Comparison of ENCODE assay signal across 11 cellular contexts in genomic region chr2:152171733-152172132, GRCh38. TPM values are rescaled to one million over a fixed set of nuclear protein-coding genes. Genes with fewer than 3 reads are reported as not detected.
DNase-seq lines count a peak whose midpoint lies in the region; ATAC-seq and TF ChIP-seq lines count a peak whose summit lies in the region.
"Had no signal": no experiment of that assay in that cellular context is flagged by ENCODE, and none has a peak within 500 bp of the region (broad histone marks: within the 10 kb centered on the region; RNA-seq: fewer than 3 reads in every experiment).

No MANE protein-coding gene starts in this region.

- H3K4me3 Mint-ChIP-seq in memory B cell = no peak overlapping the region

- TF ChIP-seq CTCF in SK-N-SH (IDR thresholded peaks at IDR 0.05) (no peak), choroid plexus epithelial cell (conservative IDR thresholded peaks at IDR 0.05; ENCODE audit: low read depth, low read length) (no peak), upper lobe of left lung (IDR thresholded peaks at IDR 0.05) (no peak)

- H4K20me1 ChIP-seq in SK-N-SH (ENCODE audit: insufficient read depth) = peaks cover 31% of the 10 kb centered on the region

- ATAC-seq in SK-N-SH treated with all-trans-retinoic acid at 6 μM for 48 hours (no peak), memory B cell (ENCODE audit: low read depth) (no peak), upper lobe of left lung (ENCODE audit: low FRiP score in 2 of 2) (no peak), HG02938 (IDR thresholded peaks at IDR 0.05; ENCODE audit: unreplicated experiment) (no peak)

- no peaks in the 10 kb centered on the region for H3K27me3 Mint-ChIP-seq in memory B cell

- H3K9ac ChIP-seq in SK-N-SH = no peak overlapping the region
- H3K9ac ChIP-seq: parathyroid adenoma had no signal

- H3K9me2 ChIP-seq in SK-N-SH = no peaks in the 10 kb centered on the region

- no peaks in the 10 kb centered on the region for H3K9me3 ChIP-seq in SK-N-SH
- no peaks in the 10 kb centered on the region for H3K9me3 ChIP-seq in upper lobe of left lung

- no peak for DNase-seq in SK-N-SH
- peak; percentile 25 for DNase-seq in choroid plexus epithelial cell (ENCODE audit: low read depth)
- no peak for DNase-seq in memory B cell (ENCODE audit: low spot score in 2 of 2)
- DNase-seq in upper lobe of left lung = no peak
- DNase-seq in OCI-M1 (lab: John Stamatoyannopoulos, UW) = no peak
- DNase-seq in DMS53 treated with DMSO at 0.1 percent for 48 hours (lab: John Stamatoyannopoulos, UW; ENCODE audit: unreplicated experiment) = no peak
- DNase-seq: activated CD4-positive, CD25-positive, alpha-beta regulatory T cell; head of caudate nucleus had no signal

- peaks cover 9% of the 10 kb centered on the region for H3K36me3 Mint-ChIP-seq in memory B cell

- H3F3A ChIP-seq in SK-N-SH (replicated peaks; ENCODE audit: insufficient read depth) = peaks cover 18% of the 10 kb centered on the region

- POLR2A ChIA-PET in SK-N-SH (lab: Yijun Ruan, JAX) = no interaction called here

- H3K9me3 Mint-ChIP-seq in memory B cell = no peaks in the 10 kb centered on the region

- H3K27me3 ChIP-seq in SK-N-SH (ENCODE audit: insufficient read depth) (no peaks in the 10 kb centered on the region), upper lobe of left lung (no peaks in the 10 kb centered on the region)

- H3K27ac ChIP-seq in SK-N-SH (ENCODE audit: low read depth in 2 of 2, low read length in 1 of 2) = no peak overlapping the region; a peak in 1 of 4 replicates
- H3K27ac ChIP-seq in upper lobe of left lung = peak overlapping the region; percentile 60 to 75 (median 72)
- H3K27ac ChIP-seq: parathyroid adenoma had no signal

- H3K4me3 ChIP-seq in SK-N-SH (ENCODE audit: low read depth in 2 of 2, low read length in 1 of 2) (no peak overlapping the region), choroid plexus epithelial cell (ENCODE audit: low read depth, low read length) (no peak overlapping the region), upper lobe of left lung (no peak overlapping the region)

- H3K36me3 ChIP-seq in SK-N-SH (replicated peaks in 1 of 2; ENCODE audit: control insufficient read depth in 1 of 2, insufficient read depth in 2 of 2, low read length in 1 of 2) (no peaks in the 10 kb centered on the region), upper lobe of left lung (no peaks in the 10 kb centered on the region)

- 75% methylated on average over 3 of the region's 3 CpGs for WGBS in SK-N-SH (ENCODE audit: low lambda C conversion rate)
- WGBS in upper lobe of left lung, 2 donors = 19 to 22% methylated on average over 3 of the region's 3 CpGs

- TF ChIP-seq RAD21 in SK-N-SH (IDR thresholded peaks at IDR 0.05; ENCODE audit: low read length) = no peak

- CTCF ChIA-PET in SK-N-SH (lab: Yijun Ruan, JAX) = interaction anchor here (1.4 to 2.3 kb wide), 3 partner anchors 135 to 464 kb away, joined by 3 to 12 read pairs (median 4); no protein-coding TSS in a partner anchor

- H3K4me1 Mint-ChIP-seq in memory B cell = peaks cover 30% of the 10 kb centered on the region

- H2AFZ ChIP-seq in SK-N-SH (ENCODE audit: low read depth) = no peak overlapping the region
- H2AFZ ChIP-seq: parathyroid adenoma had no signal

- H3K4me2 ChIP-seq in SK-N-SH = peak overlapping the region; percentile 11; the same call in 1 of the 2 replicates

- peaks cover 82% of the 10 kb centered on the region for H3K79me2 ChIP-seq in SK-N-SH (ENCODE audit: insufficient read depth)

- peak overlapping the region; percentile 37 for H3K27ac Mint-ChIP-seq in memory B cell

- no peak for TF ChIP-seq POLR2A in upper lobe of left lung (IDR thresholded peaks at IDR 0.05)

- peaks cover 0 to 6% of the 10 kb centered on the region in 2 experiments; a peak in 2 of 4 replicates for H3K4me1 ChIP-seq in SK-N-SH (ENCODE audit: control insufficient read depth in 1 of 2, insufficient read depth in 2 of 2, low read depth in 1 of 2, low read length in 1 of 2)
- H3K4me1 ChIP-seq in upper lobe of left lung = peaks cover 33 to 65% (median 52%) of the 10 kb centered on the region in 4 donors

- TF ChIP-seq EP300 in SK-N-SH (IDR thresholded peaks at IDR 0.05; ENCODE audit: borderline replicate concordance in 1 of 2, low read depth in 1 of 2, low read length in 1 of 2) (no peak), upper lobe of left lung (IDR thresholded peaks at IDR 0.05) (no peak)

TF ChIP-seq in SK-N-SH, 30 proteins besides CTCF, POLR2A, EP300 and RAD21:
- TF ChIP-seq SMC3 (IDR thresholded peaks at IDR 0.05; ENCODE audit: low read depth, low read length) = no peak
- no peak for TF ChIP-seq RXRA (IDR thresholded peaks at IDR 0.05; ENCODE audit: borderline replicate concordance, low read depth)
- no peak for TF ChIP-seq FOSL2 (IDR thresholded peaks at IDR 0.05; ENCODE audit: borderline replicate concordance, low read depth)
- no peak for TF ChIP-seq CHD2 (IDR thresholded peaks at IDR 0.05; ENCODE audit: low read length, partially characterized antibody)
- TF ChIP-seq TAF1 (IDR thresholded peaks at IDR 0.05; ENCODE audit: borderline replicate concordance, low read depth, low read length) = no peak
- TF ChIP-seq EZH2phosphoT487 (IDR thresholded peaks at IDR 0.05; ENCODE audit: borderline replicate concordance, low read depth) = no peak
- TF ChIP-seq RFX5 (IDR thresholded peaks at IDR 0.05; ENCODE audit: low read length) = no peak
- no peak for TF ChIP-seq FOXM1 (IDR thresholded peaks at IDR 0.05; ENCODE audit: low read depth)
- TF ChIP-seq MEF2A (IDR thresholded peaks at IDR 0.05; ENCODE audit: borderline replicate concordance, low read depth) = no peak
- TF ChIP-seq SIN3A (IDR thresholded peaks at IDR 0.05; ENCODE audit: borderline replicate concordance, low read depth, low read length) = no peak
- no peak for TF ChIP-seq USF1 (IDR thresholded peaks at IDR 0.05; ENCODE audit: borderline replicate concordance, low read depth)

TF ChIP-seq in SK-N-SH treated with all-trans-retinoic acid at 6 μM for 48 hours, 23 proteins besides CTCF, POLR2A, EP300 and RAD21 (continues in another document):
- TF ChIP-seq TSHZ2 (CRISPR knock-in tag; IDR thresholded peaks at IDR 0.05) (no peak), OSR1 (CRISPR knock-in tag; IDR thresholded peaks at IDR 0.05) (no peak), ARNTL (CRISPR knock-in tag; IDR thresholded peaks at IDR 0.05; ENCODE audit: borderline replicate concordance, low read depth) (no peak), RARB (CRISPR knock-in tag; IDR thresholded peaks at IDR 0.05) (no peak), TOX (CRISPR knock-in tag; IDR thresholded peaks at IDR 0.05; ENCODE audit: borderline replicate concordance) (no peak), PATZ1 (CRISPR knock-in tag; IDR thresholded peaks at IDR 0.05; ENCODE audit: borderline replicate concordance) (no peak), GLIS3 (CRISPR knock-in tag; IDR thresholded peaks at IDR 0.05) (no peak), ZNF70 (CRISPR knock-in tag; IDR thresholded peaks at IDR 0.05) (no peak), ZFP30 (CRISPR knock-in tag; IDR thresholded peaks at IDR 0.05) (no peak)

RNA-seq across cellular contexts. Expression of gene STAM2, which starts 3.8 kb away (rescaled TPM):
- 6.9 and 10.1 TPM in 2 replicates for polyA plus RNA-seq in SK-N-SH (2012; rRNA removed)
- polyA plus RNA-seq in SK-N-SH (2012; cell fraction: cytosol; rRNA removed) = 8.4 and 9.2 TPM in 2 replicates
- 7.6 and 20.4 TPM in 2 replicates for polyA plus RNA-seq in SK-N-SH (2012; cell fraction: nucleus; rRNA removed)
- total RNA-seq in upper lobe of left lung = 10 to 100 TPM; 13.5 to 56.0 (median 31.4) TPM

Comparison
In these comparisons a context has a peak if more than half of its experiments do, and no peak if none do; other contexts are left out.
1. H3K27ac ChIP-seq: peak in upper lobe of left lung (4 of 4); none in SK-N-SH (0 of 2).